ENCODE assay signal across 10 cellular contexts in the genomic region with DNA sequence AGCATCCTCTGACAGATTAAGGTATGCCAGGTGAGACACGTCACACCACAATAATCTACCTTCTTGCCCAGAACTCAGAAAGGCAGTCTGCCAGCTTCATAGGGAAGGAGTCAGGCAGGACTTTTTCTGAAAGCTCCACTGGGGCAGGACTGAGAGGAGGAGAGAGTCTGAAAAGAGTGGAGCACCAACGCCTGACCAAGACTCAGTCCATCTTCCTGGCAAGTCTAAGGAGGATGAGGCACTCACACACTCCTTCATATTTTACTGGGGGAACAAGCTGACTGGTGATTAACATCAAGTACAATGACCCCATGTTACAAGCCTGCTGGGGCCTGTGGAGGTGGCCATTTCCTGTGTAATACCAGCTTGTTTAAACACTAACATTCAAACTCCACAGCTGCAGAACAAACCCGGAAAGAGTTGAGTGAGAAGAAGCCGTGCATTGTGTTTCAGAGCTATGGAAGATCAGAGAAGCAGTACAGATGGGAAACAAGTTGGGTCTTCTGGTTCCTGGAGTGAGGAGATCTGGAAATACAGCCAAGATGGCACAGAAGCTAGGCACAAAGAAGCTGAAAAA.
A peak's percentile ranks its signal among the peaks of the same experiment; 100 is the strongest.
DNase-seq lines count a peak whose midpoint lies in the region; ATAC-seq and TF ChIP-seq lines count a peak whose summit lies in the region.
"Had no signal": no experiment of that assay in that cellular context is flagged by ENCODE, and none has a peak within 500 bp of the region (broad histone marks: within the 10 kb centered on the region; RNA-seq: fewer than 3 reads in every experiment).

No MANE protein-coding gene starts in this region.

- H3K27ac ChIP-seq in gastroesophageal sphincter (peak overlapping the region in 3 of 4 donors; percentile 83 to 89 (median 88)), sigmoid colon (peak overlapping the region; percentile 82 to 95 (median 89))

- no peak for TF ChIP-seq EP300 in gastroesophageal sphincter (IDR thresholded peaks at IDR 0.05)
- no peak for TF ChIP-seq EP300 in sigmoid colon (IDR thresholded peaks at IDR 0.05)

- H3K27me3 ChIP-seq in gastroesophageal sphincter: no peaks in the 10 kb centered on the region
- no peaks in the 10 kb centered on the region for H3K27me3 ChIP-seq in sigmoid colon

- peak; percentile 3 for DNase-seq in HCEC 1CT
- peak; percentile 42 to 61 for DNase-seq in SHP77 (lab: John Stamatoyannopoulos, UW)
- DNase-seq in sigmoid colon: no peak
- DNase-seq in inferior parietal cortex (ENCODE audit: extremely low spot score): no peak
- no peak for DNase-seq in GM13977 (ENCODE audit: low spot score)
- DNase-seq in GF-D8 (lab: John Stamatoyannopoulos, UW): no peak
- DNase-seq: activated gamma-delta T cell treated with Interleukin-2 at 50 U/mL for 16 hours, DMS79 had no signal

- no peaks in the 10 kb centered on the region for H3K9me3 ChIP-seq in gastroesophageal sphincter
- no peaks in the 10 kb centered on the region for H3K9me3 ChIP-seq in sigmoid colon

- H3K4me1 ChIP-seq in gastroesophageal sphincter (peaks cover 48 to 100% (median 93%) of the 10 kb centered on the region in 3 donors), sigmoid colon (peaks cover 0 to 100% (median 100%) of the 10 kb centered on the region in 4 donors)

- 30 to 40% methylated on average over 3 to 4 of the region's 4 CpGs for WGBS in gastroesophageal sphincter (ENCODE audit: low coverage in 1 of 2), 2 donors
- WGBS in sigmoid colon, 2 donors: 55 to 64% methylated on average over 4 of the region's 4 CpGs

- in situ Hi-C loops in GM13977 (cut with MboI; ENCODE audit: low pct_unique_long_range_greater_than_20kb, low sequenced_read_pairs, unreplicated experiment): no loop called here

- no peak for TF ChIP-seq POLR2A in gastroesophageal sphincter (IDR thresholded peaks at IDR 0.05)
- TF ChIP-seq POLR2A in sigmoid colon (IDR thresholded peaks at IDR 0.05): no peak

- H3K36me3 ChIP-seq in gastroesophageal sphincter (no peaks in the 10 kb centered on the region), sigmoid colon (no peaks in the 10 kb centered on the region)

- H3K4me3 ChIP-seq in gastroesophageal sphincter: no peak overlapping the region
- no peak overlapping the region for H3K4me3 ChIP-seq in sigmoid colon

- ATAC-seq in gastroesophageal sphincter: no peak
- no peak for ATAC-seq in HG03565 (IDR thresholded peaks at IDR 0.05; ENCODE audit: unreplicated experiment)

- TF ChIP-seq CTCF in gastroesophageal sphincter (IDR thresholded peaks at IDR 0.05): no peak
- no peak for TF ChIP-seq CTCF in sigmoid colon (IDR thresholded peaks at IDR 0.05)
- no peak for TF ChIP-seq CTCF in GM13977 (IDR thresholded peaks at IDR 0.05; ENCODE audit: extremely low read depth, insufficient read depth, missing control alignments)

- intact Hi-C loops in sigmoid colon (cut with DNase I): no loop called here

Comparison
In these comparisons a context has a peak if more than half of its experiments do, and no peak if none do; other contexts are left out.
1. DNase-seq: peak in HCEC 1CT (single experiment) and SHP77 (2 of 2); none in sigmoid colon (single experiment), inferior parietal cortex (single experiment), GM13977 (single experiment) and GF-D8 (single experiment).